ENCODE assay signal across 1 cellular context in the genomic region with DNA sequence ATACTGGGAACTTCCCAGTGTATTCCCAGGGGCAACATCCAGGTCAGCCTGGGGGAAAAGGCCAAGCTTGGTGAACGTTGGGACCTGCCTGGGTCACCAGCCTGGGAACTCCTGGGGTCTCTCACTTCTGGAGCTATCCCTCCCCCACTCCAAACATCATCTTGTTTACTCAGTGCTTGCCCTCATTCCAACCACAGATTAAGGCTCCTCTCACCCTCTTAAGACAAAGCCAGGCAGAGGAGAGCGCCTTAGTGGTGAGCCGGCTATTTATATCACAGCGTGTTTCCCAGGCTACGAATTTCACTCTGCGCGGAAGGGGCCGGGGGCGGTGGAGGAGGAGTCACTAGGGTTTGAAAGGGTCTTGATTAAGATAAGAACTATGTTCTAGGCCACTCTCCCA.
TF ChIP-seq lines count a peak whose summit lies in the region.

No MANE protein-coding gene starts in this region.

TF ChIP-seq in WTC11, 78 proteins besides CTCF, POLR2A, EP300 and RAD21:
- no peak for TF ChIP-seq CBFB (CRISPR knock-in tag; IDR thresholded peaks at IDR 0.05; ENCODE audit: low read depth)
- TF ChIP-seq ESRRA (CRISPR knock-in tag; IDR thresholded peaks at IDR 0.05; ENCODE audit: borderline replicate concordance): no peak
- TF ChIP-seq, protein P1, sequence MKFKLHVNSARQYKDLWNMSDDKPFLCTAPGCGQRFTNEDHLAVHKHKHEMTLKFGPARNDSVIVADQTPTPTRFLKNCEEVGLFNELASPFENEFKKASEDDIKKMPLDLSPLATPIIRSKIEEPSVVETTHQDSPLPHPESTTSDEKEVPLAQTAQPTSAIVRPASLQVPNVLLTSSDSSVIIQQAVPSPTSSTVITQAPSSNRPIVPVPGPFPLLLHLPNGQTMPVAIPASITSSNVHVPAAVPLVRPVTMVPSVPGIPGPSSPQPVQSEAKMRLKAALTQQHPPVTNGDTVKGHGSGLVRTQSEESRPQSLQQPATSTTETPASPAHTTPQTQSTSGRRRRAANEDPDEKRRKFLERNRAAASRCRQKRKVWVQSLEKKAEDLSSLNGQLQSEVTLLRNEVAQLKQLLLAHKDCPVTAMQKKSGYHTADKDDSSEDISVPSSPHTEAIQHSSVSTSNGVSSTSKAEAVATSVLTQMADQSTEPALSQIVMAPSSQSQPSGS (CRISPR knock-in tag; IDR thresholded peaks at IDR 0.05; ENCODE audit: borderline replicate concordance, low read depth): no peak
- no peak for TF ChIP-seq ZNF232 (CRISPR knock-in tag; IDR thresholded peaks at IDR 0.05)
- no peak for TF ChIP-seq ZNF138 (CRISPR knock-in tag; conservative IDR thresholded peaks at IDR 0.05)
- TF ChIP-seq, protein P2, sequence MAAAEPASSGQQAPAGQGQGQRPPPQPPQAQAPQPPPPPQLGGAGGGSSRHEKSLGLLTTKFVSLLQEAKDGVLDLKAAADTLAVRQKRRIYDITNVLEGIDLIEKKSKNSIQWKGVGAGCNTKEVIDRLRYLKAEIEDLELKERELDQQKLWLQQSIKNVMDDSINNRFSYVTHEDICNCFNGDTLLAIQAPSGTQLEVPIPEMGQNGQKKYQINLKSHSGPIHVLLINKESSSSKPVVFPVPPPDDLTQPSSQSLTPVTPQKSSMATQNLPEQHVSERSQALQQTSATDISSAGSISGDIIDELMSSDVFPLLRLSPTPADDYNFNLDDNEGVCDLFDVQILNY (CRISPR knock-in tag; IDR thresholded peaks at IDR 0.05): no peak
- TF ChIP-seq GABPB1 (CRISPR knock-in tag; IDR thresholded peaks at IDR 0.05): no peak
- no peak for TF ChIP-seq CREB1 (CRISPR knock-in tag; IDR thresholded peaks at IDR 0.05)
- no peak for TF ChIP-seq ZNF423 (CRISPR knock-in tag; IDR thresholded peaks at IDR 0.05)
- TF ChIP-seq SOX15 (CRISPR knock-in tag; IDR thresholded peaks at IDR 0.05): no peak
- TF ChIP-seq ZBTB21 (CRISPR knock-in tag; IDR thresholded peaks at IDR 0.05; ENCODE audit: borderline replicate concordance): no peak
- TF ChIP-seq, protein P3, sequence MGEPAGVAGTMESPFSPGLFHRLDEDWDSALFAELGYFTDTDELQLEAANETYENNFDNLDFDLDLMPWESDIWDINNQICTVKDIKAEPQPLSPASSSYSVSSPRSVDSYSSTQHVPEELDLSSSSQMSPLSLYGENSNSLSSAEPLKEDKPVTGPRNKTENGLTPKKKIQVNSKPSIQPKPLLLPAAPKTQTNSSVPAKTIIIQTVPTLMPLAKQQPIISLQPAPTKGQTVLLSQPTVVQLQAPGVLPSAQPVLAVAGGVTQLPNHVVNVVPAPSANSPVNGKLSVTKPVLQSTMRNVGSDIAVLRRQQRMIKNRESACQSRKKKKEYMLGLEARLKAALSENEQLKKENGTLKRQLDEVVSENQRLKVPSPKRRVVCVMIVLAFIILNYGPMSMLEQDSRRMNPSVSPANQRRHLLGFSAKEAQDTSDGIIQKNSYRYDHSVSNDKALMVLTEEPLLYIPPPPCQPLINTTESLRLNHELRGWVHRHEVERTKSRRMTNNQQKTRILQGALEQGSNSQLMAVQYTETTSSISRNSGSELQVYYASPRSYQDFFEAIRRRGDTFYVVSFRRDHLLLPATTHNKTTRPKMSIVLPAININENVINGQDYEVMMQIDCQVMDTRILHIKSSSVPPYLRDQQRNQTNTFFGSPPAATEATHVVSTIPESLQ (CRISPR knock-in tag; IDR thresholded peaks at IDR 0.05): no peak
- no peak for TF ChIP-seq FOXP1 (CRISPR knock-in tag; IDR thresholded peaks at IDR 0.05; ENCODE audit: borderline replicate concordance)
- TF ChIP-seq, protein P4, sequence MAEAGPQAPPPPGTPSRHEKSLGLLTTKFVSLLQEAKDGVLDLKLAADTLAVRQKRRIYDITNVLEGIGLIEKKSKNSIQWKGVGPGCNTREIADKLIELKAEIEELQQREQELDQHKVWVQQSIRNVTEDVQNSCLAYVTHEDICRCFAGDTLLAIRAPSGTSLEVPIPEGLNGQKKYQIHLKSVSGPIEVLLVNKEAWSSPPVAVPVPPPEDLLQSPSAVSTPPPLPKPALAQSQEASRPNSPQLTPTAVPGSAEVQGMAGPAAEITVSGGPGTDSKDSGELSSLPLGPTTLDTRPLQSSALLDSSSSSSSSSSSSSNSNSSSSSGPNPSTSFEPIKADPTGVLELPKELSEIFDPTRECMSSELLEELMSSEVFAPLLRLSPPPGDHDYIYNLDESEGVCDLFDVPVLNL (CRISPR knock-in tag; IDR thresholded peaks at IDR 0.05; ENCODE audit: borderline replicate concordance, low read depth): no peak
- TF ChIP-seq, protein P5, sequence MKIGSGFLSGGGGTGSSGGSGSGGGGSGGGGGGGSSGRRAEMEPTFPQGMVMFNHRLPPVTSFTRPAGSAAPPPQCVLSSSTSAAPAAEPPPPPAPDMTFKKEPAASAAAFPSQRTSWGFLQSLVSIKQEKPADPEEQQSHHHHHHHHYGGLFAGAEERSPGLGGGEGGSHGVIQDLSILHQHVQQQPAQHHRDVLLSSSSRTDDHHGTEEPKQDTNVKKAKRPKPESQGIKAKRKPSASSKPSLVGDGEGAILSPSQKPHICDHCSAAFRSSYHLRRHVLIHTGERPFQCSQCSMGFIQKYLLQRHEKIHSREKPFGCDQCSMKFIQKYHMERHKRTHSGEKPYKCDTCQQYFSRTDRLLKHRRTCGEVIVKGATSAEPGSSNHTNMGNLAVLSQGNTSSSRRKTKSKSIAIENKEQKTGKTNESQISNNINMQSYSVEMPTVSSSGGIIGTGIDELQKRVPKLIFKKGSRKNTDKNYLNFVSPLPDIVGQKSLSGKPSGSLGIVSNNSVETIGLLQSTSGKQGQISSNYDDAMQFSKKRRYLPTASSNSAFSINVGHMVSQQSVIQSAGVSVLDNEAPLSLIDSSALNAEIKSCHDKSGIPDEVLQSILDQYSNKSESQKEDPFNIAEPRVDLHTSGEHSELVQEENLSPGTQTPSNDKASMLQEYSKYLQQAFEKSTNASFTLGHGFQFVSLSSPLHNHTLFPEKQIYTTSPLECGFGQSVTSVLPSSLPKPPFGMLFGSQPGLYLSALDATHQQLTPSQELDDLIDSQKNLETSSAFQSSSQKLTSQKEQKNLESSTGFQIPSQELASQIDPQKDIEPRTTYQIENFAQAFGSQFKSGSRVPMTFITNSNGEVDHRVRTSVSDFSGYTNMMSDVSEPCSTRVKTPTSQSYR (CRISPR knock-in tag; IDR thresholded peaks at IDR 0.05): no peak
- no peak for TF ChIP-seq ETV6 (CRISPR knock-in tag; IDR thresholded peaks at IDR 0.05)
- TF ChIP-seq, protein P6, sequence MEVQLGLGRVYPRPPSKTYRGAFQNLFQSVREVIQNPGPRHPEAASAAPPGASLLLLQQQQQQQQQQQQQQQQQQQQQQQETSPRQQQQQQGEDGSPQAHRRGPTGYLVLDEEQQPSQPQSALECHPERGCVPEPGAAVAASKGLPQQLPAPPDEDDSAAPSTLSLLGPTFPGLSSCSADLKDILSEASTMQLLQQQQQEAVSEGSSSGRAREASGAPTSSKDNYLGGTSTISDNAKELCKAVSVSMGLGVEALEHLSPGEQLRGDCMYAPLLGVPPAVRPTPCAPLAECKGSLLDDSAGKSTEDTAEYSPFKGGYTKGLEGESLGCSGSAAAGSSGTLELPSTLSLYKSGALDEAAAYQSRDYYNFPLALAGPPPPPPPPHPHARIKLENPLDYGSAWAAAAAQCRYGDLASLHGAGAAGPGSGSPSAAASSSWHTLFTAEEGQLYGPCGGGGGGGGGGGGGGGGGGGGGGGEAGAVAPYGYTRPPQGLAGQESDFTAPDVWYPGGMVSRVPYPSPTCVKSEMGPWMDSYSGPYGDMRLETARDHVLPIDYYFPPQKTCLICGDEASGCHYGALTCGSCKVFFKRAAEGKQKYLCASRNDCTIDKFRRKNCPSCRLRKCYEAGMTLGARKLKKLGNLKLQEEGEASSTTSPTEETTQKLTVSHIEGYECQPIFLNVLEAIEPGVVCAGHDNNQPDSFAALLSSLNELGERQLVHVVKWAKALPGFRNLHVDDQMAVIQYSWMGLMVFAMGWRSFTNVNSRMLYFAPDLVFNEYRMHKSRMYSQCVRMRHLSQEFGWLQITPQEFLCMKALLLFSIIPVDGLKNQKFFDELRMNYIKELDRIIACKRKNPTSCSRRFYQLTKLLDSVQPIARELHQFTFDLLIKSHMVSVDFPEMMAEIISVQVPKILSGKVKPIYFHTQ (CRISPR knock-in tag; IDR thresholded peaks at IDR 0.05): no peak
- TF ChIP-seq SP1 (CRISPR knock-in tag; conservative IDR thresholded peaks at IDR 0.05): no peak
- TF ChIP-seq, protein P7, sequence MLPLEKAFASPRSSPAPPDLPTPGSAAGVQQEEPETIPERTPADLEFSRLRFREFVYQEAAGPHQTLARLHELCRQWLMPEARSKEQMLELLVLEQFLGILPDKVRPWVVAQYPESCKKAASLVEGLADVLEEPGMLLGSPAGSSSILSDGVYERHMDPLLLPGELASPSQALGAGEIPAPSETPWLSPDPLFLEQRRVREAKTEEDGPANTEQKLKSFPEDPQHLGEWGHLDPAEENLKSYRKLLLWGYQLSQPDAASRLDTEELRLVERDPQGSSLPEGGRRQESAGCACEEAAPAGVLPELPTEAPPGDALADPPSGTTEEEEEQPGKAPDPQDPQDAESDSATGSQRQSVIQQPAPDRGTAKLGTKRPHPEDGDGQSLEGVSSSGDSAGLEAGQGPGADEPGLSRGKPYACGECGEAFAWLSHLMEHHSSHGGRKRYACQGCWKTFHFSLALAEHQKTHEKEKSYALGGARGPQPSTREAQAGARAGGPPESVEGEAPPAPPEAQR (CRISPR knock-in tag; IDR thresholded peaks at IDR 0.05): no peak
- no peak for TF ChIP-seq FOXK1 (CRISPR knock-in tag; IDR thresholded peaks at IDR 0.05)
